8 cellular contexts compared by ENCODE assay signal in genomic region chr7:1663857-1664651, GRCh38. TPM values are rescaled to one million over a fixed set of nuclear protein-coding genes. Genes with fewer than 3 reads are reported as not detected.
DNase-seq lines count a peak whose midpoint lies in the region; ATAC-seq and TF ChIP-seq lines count a peak whose summit lies in the region.

No MANE protein-coding gene starts in this region.

- no peak overlapping the region for H3K27ac Mint-ChIP-seq in activated CD8-positive, alpha-beta memory T cell treated with anti-CD3 and anti-CD28 coated beads, Interleukin-2, amount 10 ng/mL, durations not matched to agents 7 days and 5 days
- no peak overlapping the region for H3K27ac Mint-ChIP-seq in type B pancreatic cell

- H3K4me3 Mint-ChIP-seq in activated CD8-positive, alpha-beta memory T cell treated with anti-CD3 and anti-CD28 coated beads, Interleukin-2, amount 10 ng/mL, durations not matched to agents 7 days and 5 days: no peak overlapping the region
- H3K4me3 Mint-ChIP-seq in type B pancreatic cell: no peak overlapping the region

- no peaks in the 10 kb centered on the region for H3K36me3 Mint-ChIP-seq in activated CD8-positive, alpha-beta memory T cell treated with anti-CD3 and anti-CD28 coated beads, Interleukin-2, amount 10 ng/mL, durations not matched to agents 7 days and 5 days
- H3K36me3 Mint-ChIP-seq in type B pancreatic cell: no peaks in the 10 kb centered on the region

- peaks cover 46% of the 10 kb centered on the region for H3K27me3 Mint-ChIP-seq in activated CD8-positive, alpha-beta memory T cell treated with anti-CD3 and anti-CD28 coated beads, Interleukin-2, amount 10 ng/mL, durations not matched to agents 7 days and 5 days
- peaks cover 52% of the 10 kb centered on the region for H3K27me3 Mint-ChIP-seq in type B pancreatic cell

- CTCF ChIA-PET in activated CD8-positive, alpha-beta memory T cell treated with anti-CD3 and anti-CD28 coated beads, Interleukin-2, amount 10 ng/mL, durations not matched to agents 7 days and 5 days (lab: Charles Lee): interaction anchor here (0.9 kb wide), 1 partner anchor 684 kb away, joined by 4 read pairs; no protein-coding TSS in a partner anchor

- peaks cover 0 to 55% (median 36%) of the 10 kb centered on the region in 45 donors for H3K27me3 ChIP-seq in dorsolateral prefrontal cortex

- TF ChIP-seq CTCF in dorsolateral prefrontal cortex (IDR thresholded peaks at IDR 0.05 in 54 of 56, conservative IDR thresholded peaks at IDR 0.05 in 2 of 56; ENCODE audit: low read depth in 1 of 56, partially characterized antibody in 56 of 56) (no peak), type B pancreatic cell (conservative IDR thresholded peaks at IDR 0.05) (no peak)

- DNase-seq in activated CD8-positive, alpha-beta memory T cell treated with anti-CD3 and anti-CD28 coated beads for 24 hours: peak; percentile 59
- no peak for DNase-seq in activated CD8-positive, alpha-beta memory T cell treated with anti-CD3 and anti-CD28 coated beads, Interleukin-2, amount 10 ng/mL, durations not matched to agents 7 days and 5 days
- DNase-seq in dorsolateral prefrontal cortex: peak in 6 of 10 donors; percentile 13 to 43 (median 29)
- DNase-seq in mesenteric fat pad (ENCODE audit: low spot score): peak; percentile 85
- peak; percentile 72 for DNase-seq in type B pancreatic cell (ENCODE audit: extremely low spot score, unreplicated experiment)
- DNase-seq in NOMO-1 treated with dmso at 0.1 percent for 144 hours (lab: John Stamatoyannopoulos, UW; ENCODE audit: unreplicated experiment): no peak
- no peak for DNase-seq in SW 1271 (lab: John Stamatoyannopoulos, UW)

- intact Hi-C loops in dorsolateral prefrontal cortex (cut with DNase I): loop anchor here (2.0 to 10.0 kb wide), 4 partner anchors 481 to 678 kb away; no protein-coding TSS in a partner anchor

- H3K4me1 Mint-ChIP-seq in activated CD8-positive, alpha-beta memory T cell treated with anti-CD3 and anti-CD28 coated beads, Interleukin-2, amount 10 ng/mL, durations not matched to agents 7 days and 5 days: peaks cover 2% of the 10 kb centered on the region
- H3K4me1 Mint-ChIP-seq in type B pancreatic cell (ENCODE audit: unreplicated experiment): peaks cover 2% of the 10 kb centered on the region

- H3K4me3 ChIP-seq in dorsolateral prefrontal cortex: peak overlapping the region in 52 of 59 donors; percentile 17 to 78 (median 64)

- ATAC-seq in activated CD8-positive, alpha-beta memory T cell treated with anti-CD3 and anti-CD28 coated beads, Interleukin-2, amount 10 ng/mL, durations not matched to agents 7 days and 5 days: no peak
- ATAC-seq in GM18858 (IDR thresholded peaks at IDR 0.05; ENCODE audit: unreplicated experiment): no peak

- no peaks in the 10 kb centered on the region for H3K9me3 Mint-ChIP-seq in activated CD8-positive, alpha-beta memory T cell treated with anti-CD3 and anti-CD28 coated beads, Interleukin-2, amount 10 ng/mL, durations not matched to agents 7 days and 5 days (ENCODE audit: low read depth)
- no peaks in the 10 kb centered on the region for H3K9me3 Mint-ChIP-seq in type B pancreatic cell

- H3K27ac ChIP-seq in dorsolateral prefrontal cortex: peak overlapping the region in 1 of 59 donors; percentile 80

RNA-seq across cellular contexts. Expression of gene ELFN1, which starts 6.0 kb away (rescaled TPM):
- not detected for total RNA-seq in activated CD8-positive, alpha-beta memory T cell treated with anti-CD3 and anti-CD28 coated beads, Interleukin-2, amount 10 ng/mL, durations not matched to agents 7 days and 5 days
- 1 to 10 TPM; 1.9 to 7.2 (median 3.7) TPM for total RNA-seq in dorsolateral prefrontal cortex
- 3.7 TPM for total RNA-seq in mesenteric fat pad
- total RNA-seq in type B pancreatic cell (ENCODE audit: low replicate concordance): 5.7 and 5.8 TPM in 2 replicates

Comparison
In these comparisons a context has a peak if more than half of its experiments do, and no peak if none do; other contexts are left out.
1. DNase-seq: peak in activated CD8-positive, alpha-beta memory T cell treated with anti-CD3 and anti-CD28 coated beads for 24 hours (single experiment), dorsolateral prefrontal cortex (6 of 10), mesenteric fat pad (single experiment) and type B pancreatic cell (single experiment); none in activated CD8-positive, alpha-beta memory T cell treated with anti-CD3 and anti-CD28 coated beads, Interleukin-2, amount 10 ng/mL, durations not matched to agents 7 days and 5 days (single experiment), NOMO-1 treated with dmso at 0.1 percent for 144 hours (single experiment) and SW 1271 (0 of 2).